ENCODE assay signal across 20 cellular contexts in the genomic region with DNA sequence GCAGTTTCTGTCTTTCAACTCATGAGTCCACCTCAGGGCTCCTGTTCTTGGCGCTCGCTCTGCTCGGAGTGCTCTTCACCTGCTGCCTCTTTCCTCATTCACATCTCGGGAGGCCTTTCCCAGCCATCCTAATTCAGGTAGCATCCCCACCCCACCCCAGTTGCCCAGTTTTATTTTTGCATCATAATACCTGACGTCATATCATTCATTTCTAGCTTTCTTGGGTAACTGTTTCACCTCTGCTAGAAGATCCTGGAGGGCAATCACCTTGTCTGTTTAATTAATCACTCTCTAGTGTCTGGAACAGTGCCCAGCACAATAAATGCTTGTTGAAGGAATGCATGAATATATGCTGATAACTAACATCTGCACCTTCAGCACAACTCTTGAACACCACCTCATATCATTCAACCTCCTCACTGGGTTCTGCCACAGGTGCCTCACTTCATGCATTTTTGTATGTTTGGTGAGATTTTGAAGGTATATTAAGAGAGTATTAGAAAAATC. TPM values are rescaled to one million over a fixed set of nuclear protein-coding genes. Genes with fewer than 3 reads are reported as not detected.
DNase-seq lines count a peak whose midpoint lies in the region; ATAC-seq and TF ChIP-seq lines count a peak whose summit lies in the region.
"Had no signal": no experiment of that assay in that cellular context is flagged by ENCODE, and none has a peak within 500 bp of the region (broad histone marks: within the 10 kb centered on the region; RNA-seq: fewer than 3 reads in every experiment).

No MANE protein-coding gene starts in this region.

- no peak overlapping the region for H2BK120ac ChIP-seq in IMR-90 (ENCODE audit: low read depth, low read length)

- 0 out of 2 replicates have a peak overlapping the region, but pooled peaks have one; percentile 0 for H3K23ac ChIP-seq in IMR-90 (ENCODE audit: low read depth, low read length)

- peaks cover 49 to 66% of the 10 kb centered on the region in 2 experiments for H3K79me1 ChIP-seq in IMR-90 (ENCODE audit: low read depth in 1 of 2, low read length in 2 of 2)

- CTCF ChIA-PET in IMR-90 (lab: Yijun Ruan, JAX) = no interaction called here
- CTCF ChIA-PET in activated CD4-positive, alpha-beta T cell treated with anti-CD3 and anti-CD28 coated beads for 36 hours (lab: Charles Lee) = no interaction called here

- no peak overlapping the region for H3K4ac ChIP-seq in IMR-90 (ENCODE audit: low read depth, low read length)

- no peak overlapping the region for H2AK5ac ChIP-seq in IMR-90 (ENCODE audit: low read depth, low read length)

- intact Hi-C loops in IMR-90 (cut with micrococcal nuclease) = no loop called here
- intact Hi-C loops in activated T-helper 1 cell treated with anti-CD3 and anti-CD28 coated beads, Interleukin-12 subunit alpha, Interleukin-12 subunit beta, Interleukin-2, Interleukin-4 antibody, amounts not matched to agents 30 ng/mL and 10 ng/mL and 1 ng/mL, durations not matched to agents 14 hours and 24 hours and 36 hours (cut with micrococcal nuclease) = no loop called here
- intact Hi-C loops in activated CD4-positive, alpha-beta T cell treated with anti-CD3 and anti-CD28 coated beads for 36 hours (cut with DNase I, micrococcal nuclease) = no loop called here

- TF ChIP-seq RAD21 in IMR-90 (IDR thresholded peaks at IDR 0.05; ENCODE audit: low read length) = no peak

- ATAC-seq in IMR-90 (ENCODE audit: low read depth) (no peak), GM18519 (IDR thresholded peaks at IDR 0.05; ENCODE audit: low FRiP score, unreplicated experiment) (no peak)
- no peak for ATAC-seq in naive thymus-derived CD8-positive, alpha-beta T cell
- ATAC-seq in activated CD4-positive, alpha-beta T cell treated with anti-CD3 and anti-CD28 coated beads for 36 hours = no peak
- ATAC-seq: HepG2, PC-3 had no signal

- H4K91ac ChIP-seq in IMR-90 (ENCODE audit: insufficient read depth, low read depth, low read length) = no peak overlapping the region

- no peaks in the 10 kb centered on the region for H4K20me1 ChIP-seq in IMR-90 (ENCODE audit: insufficient read depth, low read length)

- in situ Hi-C loops in IMR-90 (cut with MboI; ENCODE audit: low sequenced_read_pairs) = no loop called here

- TF ChIP-seq CTCF in IMR-90 (conservative IDR thresholded peaks at IDR 0.05; ENCODE audit: low read depth, low read length) = no peak

- H3K4me3 Mint-ChIP-seq in activated T-helper 1 cell treated with anti-CD3 and anti-CD28 coated beads, Interleukin-12 subunit alpha, Interleukin-12 subunit beta, Interleukin-2, Interleukin-4 antibody, amounts not matched to agents 30 ng/mL and 10 ng/mL and 1 ng/mL, durations not matched to agents 14 hours and 24 hours and 36 hours = no peak overlapping the region
- H3K4me3 Mint-ChIP-seq in naive thymus-derived CD8-positive, alpha-beta T cell = no peak overlapping the region
- no peak overlapping the region for H3K4me3 Mint-ChIP-seq in activated CD4-positive, alpha-beta T cell treated with anti-CD3 and anti-CD28 coated beads for 36 hours

- H3K36me3 Mint-ChIP-seq in activated T-helper 1 cell treated with anti-CD3 and anti-CD28 coated beads, Interleukin-12 subunit alpha, Interleukin-12 subunit beta, Interleukin-2, Interleukin-4 antibody, amounts not matched to agents 30 ng/mL and 10 ng/mL and 1 ng/mL, durations not matched to agents 14 hours and 24 hours and 36 hours (ENCODE audit: low read depth) = peaks cover 45% of the 10 kb centered on the region
- H3K36me3 Mint-ChIP-seq in naive thymus-derived CD8-positive, alpha-beta T cell = no peaks in the 10 kb centered on the region
- H3K36me3 Mint-ChIP-seq in activated CD4-positive, alpha-beta T cell treated with anti-CD3 and anti-CD28 coated beads for 36 hours (ENCODE audit: low read depth) = peaks cover 69% of the 10 kb centered on the region

- POLR2A ChIA-PET in IMR-90 (lab: Charles Lee; ENCODE audit: unreplicated experiment) = no interaction called here
- POLR2A ChIA-PET in naive thymus-derived CD8-positive, alpha-beta T cell (lab: Charles Lee) = interaction anchor here (1.3 kb wide), 1 partner anchor 57 kb away, joined by 3 read pairs; no protein-coding TSS in a partner anchor
- POLR2A ChIA-PET in activated CD4-positive, alpha-beta T cell treated with anti-CD3 and anti-CD28 coated beads for 36 hours (lab: Charles Lee) = no interaction called here

- H3K56ac ChIP-seq in IMR-90 (ENCODE audit: extremely low read depth, insufficient read depth, low read length) = no peak overlapping the region

- H2BK20ac ChIP-seq in IMR-90 (ENCODE audit: low read depth, low read length) = no peak overlapping the region

- H3K27me3 Mint-ChIP-seq in activated T-helper 1 cell treated with anti-CD3 and anti-CD28 coated beads, Interleukin-12 subunit alpha, Interleukin-12 subunit beta, Interleukin-2, Interleukin-4 antibody, amounts not matched to agents 30 ng/mL and 10 ng/mL and 1 ng/mL, durations not matched to agents 14 hours and 24 hours and 36 hours (ENCODE audit: insufficient read depth) = no peaks in the 10 kb centered on the region
- no peaks in the 10 kb centered on the region for H3K27me3 Mint-ChIP-seq in naive thymus-derived CD8-positive, alpha-beta T cell
- no peaks in the 10 kb centered on the region for H3K27me3 Mint-ChIP-seq in activated CD4-positive, alpha-beta T cell treated with anti-CD3 and anti-CD28 coated beads for 36 hours
- H3K27me3 Mint-ChIP-seq: CD8-positive, alpha-beta memory T cell had no signal

- BruUV-seq in IMR-90 (replicated peaks; lab: Mats Ljungman, UMichigan) = no TSS peak

- H3K4me3 ChIP-seq in IMR-90 (ENCODE audit: insufficient read depth, low read depth, low read length) = no peak overlapping the region

- no peak for TF ChIP-seq POLR2A in IMR-90 (IDR thresholded peaks at IDR 0.05; ENCODE audit: low read depth, low read length)

- H3K27me3 ChIP-seq in IMR-90 (ENCODE audit: control insufficient read depth, insufficient read depth, low read length) = no peaks in the 10 kb centered on the region
- H3K27me3 ChIP-seq: BE2C had no signal

- peak overlapping the region; percentile 65 for H3K27ac Mint-ChIP-seq in activated T-helper 1 cell treated with anti-CD3 and anti-CD28 coated beads, Interleukin-12 subunit alpha, Interleukin-12 subunit beta, Interleukin-2, Interleukin-4 antibody, amounts not matched to agents 30 ng/mL and 10 ng/mL and 1 ng/mL, durations not matched to agents 14 hours and 24 hours and 36 hours
- no peak overlapping the region for H3K27ac Mint-ChIP-seq in naive thymus-derived CD8-positive, alpha-beta T cell
- no peak overlapping the region for H3K27ac Mint-ChIP-seq in activated CD4-positive, alpha-beta T cell treated with anti-CD3 and anti-CD28 coated beads for 36 hours

- no peak overlapping the region for H2BK15ac ChIP-seq in IMR-90 (ENCODE audit: low read depth, low read length)

- H3K27ac ChIP-seq in IMR-90 (ENCODE audit: insufficient read depth, low read length) = no peak overlapping the region
- H3K27ac ChIP-seq: KMS-11 had no signal

- H3K9me3 Mint-ChIP-seq in activated T-helper 1 cell treated with anti-CD3 and anti-CD28 coated beads, Interleukin-12 subunit alpha, Interleukin-12 subunit beta, Interleukin-2, Interleukin-4 antibody, amounts not matched to agents 30 ng/mL and 10 ng/mL and 1 ng/mL, durations not matched to agents 14 hours and 24 hours and 36 hours = no peaks in the 10 kb centered on the region
- no peaks in the 10 kb centered on the region for H3K9me3 Mint-ChIP-seq in naive thymus-derived CD8-positive, alpha-beta T cell
- H3K9me3 Mint-ChIP-seq in activated CD4-positive, alpha-beta T cell treated with anti-CD3 and anti-CD28 coated beads for 36 hours (ENCODE audit: low read depth) = no peaks in the 10 kb centered on the region
- H3K9me3 Mint-ChIP-seq: CD8-positive, alpha-beta memory T cell had no signal

- no peak overlapping the region for H3K9ac ChIP-seq in IMR-90 (ENCODE audit: low read depth, low read length)
- H3K9ac ChIP-seq: KMS-11 had no signal

- no peak overlapping the region for H2AFZ ChIP-seq in IMR-90 (replicated peaks; ENCODE audit: low read length, poor library complexity)

- no peak overlapping the region for H4K8ac ChIP-seq in IMR-90 (ENCODE audit: low read depth in 2 of 2, low read length in 2 of 2)

- no peaks in the 10 kb centered on the region; the same call in 1 of the 2 replicates for H3K36me3 ChIP-seq in IMR-90 (ENCODE audit: control insufficient read depth, insufficient read depth, low read length)

- no peak overlapping the region for H2BK5ac ChIP-seq in IMR-90 (ENCODE audit: low read depth, low read length, poor library complexity, severe bottlenecking)

- H3K18ac ChIP-seq in IMR-90 (ENCODE audit: low read depth, low read length) = no peak overlapping the region

- no peak overlapping the region for H3K4me2 ChIP-seq in IMR-90 (ENCODE audit: low read depth, low read length)
- H3K4me2 ChIP-seq: KMS-11 had no signal

- no peaks in the 10 kb centered on the region for H3K9me3 ChIP-seq in IMR-90 (ENCODE audit: control insufficient read depth, insufficient read depth, low read length)
- H3K9me3 ChIP-seq: BE2C had no signal

- DNase-seq in NCI-H2196 (lab: John Stamatoyannopoulos, UW; ENCODE audit: unreplicated experiment) (peak; percentile 1), NCI-H2196 treated with DMSO at 0.1 percent for 48 hours (lab: John Stamatoyannopoulos, UW; ENCODE audit: unreplicated experiment) (no peak), IMR-90 (no peak), kidney tubule cell (ENCODE audit: low spot score) (peak; percentile 32)
- DNase-seq in activated T-helper 1 cell treated with anti-CD3 and anti-CD28 coated beads, Interleukin-12 subunit alpha, Interleukin-12 subunit beta, Interleukin-2, Interleukin-4 antibody, amounts not matched to agents 30 ng/mL and 10 ng/mL and 1 ng/mL, durations not matched to agents 14 hours and 24 hours and 36 hours (ENCODE audit: low spot score) = no peak
- no peak for DNase-seq in naive thymus-derived CD8-positive, alpha-beta T cell
- no peak for DNase-seq in activated CD4-positive, alpha-beta T cell treated with anti-CD3 and anti-CD28 coated beads for 36 hours
- DNase-seq: 8988T; BE2C; CD8-positive, alpha-beta memory T cell; GF-D8; GOT3; NCI-H1417; NCI-H187 treated with DMSO at 0.1 percent for 48 hours; NCI-H446 treated with DMSO at 0.1 percent for 48 hours; NCI-H748 treated with DMSO at 0.1 percent for 48 hours; PC-3 had no signal

- H4K5ac ChIP-seq in IMR-90 (ENCODE audit: low read depth, low read length) = no peak overlapping the region

- dilution Hi-C loops in IMR-90 (cut with HindIII; ENCODE audit: low sequenced_read_pairs, unreplicated experiment) = no loop called here

- H2AK9ac ChIP-seq in IMR-90 (replicated peaks; ENCODE audit: low read depth, low read length, poor library complexity) = no peak overlapping the region

- peaks cover 45% of the 10 kb centered on the region for H3K4me1 Mint-ChIP-seq in activated T-helper 1 cell treated with anti-CD3 and anti-CD28 coated beads, Interleukin-12 subunit alpha, Interleukin-12 subunit beta, Interleukin-2, Interleukin-4 antibody, amounts not matched to agents 30 ng/mL and 10 ng/mL and 1 ng/mL, durations not matched to agents 14 hours and 24 hours and 36 hours (ENCODE audit: low read depth)
- peaks cover 0 to 7% (median 0%) of the 10 kb centered on the region in 4 donors for H3K4me1 Mint-ChIP-seq in naive thymus-derived CD8-positive, alpha-beta T cell
- H3K4me1 Mint-ChIP-seq in activated CD4-positive, alpha-beta T cell treated with anti-CD3 and anti-CD28 coated beads for 36 hours = peaks cover 24% of the 10 kb centered on the region

- 100% methylated on average over 4 of the region's 5 CpGs; no CpG with 5 or more reads in 1 of the 2 experiments for WGBS in IMR-90 (ENCODE audit: extremely low coverage in 2 of 2, insufficient read length in 1 of 2), 2 experiments

- 0 out of 2 replicates have a peak, but pooled peaks cover 2% of the 10 kb centered on the region for H3K4me1 ChIP-seq in IMR-90 (ENCODE audit: control insufficient read depth, insufficient read depth, low read length)
- H3K4me1 ChIP-seq: BE2C had no signal

- H3K9me1 ChIP-seq in IMR-90 (ENCODE audit: insufficient read depth, low read length) = peaks cover 14% of the 10 kb centered on the region

- no peak overlapping the region for H3K14ac ChIP-seq in IMR-90 (replicated peaks; ENCODE audit: low read depth, low read length)

RNA-seq across cellular contexts. Expression of a gene that starts 7.6 kb away (rescaled TPM):
- total RNA-seq in IMR-90 (2012; rRNA removed) = 92.5 and 123 TPM in 2 replicates
- polyA plus RNA-seq in IMR-90 (2012; rRNA removed) = 59.2 and 61.7 TPM in 2 replicates
- 10.1 and 17.0 TPM in 2 replicates for polyA plus RNA-seq in IMR-90 (2012; cell fraction: cytosol; rRNA removed)
- 30.4 and 58.2 TPM in 2 replicates for polyA plus RNA-seq in IMR-90 (2012; cell fraction: nucleus; rRNA removed; ENCODE audit: low replicate concordance)
- 112 and 117 TPM in 2 replicates for total RNA-seq in activated T-helper 1 cell treated with anti-CD3 and anti-CD28 coated beads, Interleukin-12 subunit alpha, Interleukin-12 subunit beta, Interleukin-2, Interleukin-4 antibody, amounts not matched to agents 30 ng/mL and 10 ng/mL and 1 ng/mL, durations not matched to agents 14 hours and 24 hours and 36 hours
- 1 to 10 TPM; 2.5 to 4.0 TPM for total RNA-seq in naive thymus-derived CD8-positive, alpha-beta T cell
- polyA plus RNA-seq in naive thymus-derived CD8-positive, alpha-beta T cell = 1 to 10 TPM in 1 of 3 donors, under 1 TPM in 2; 0.32 to 1.4 (median 0.93) TPM
- 100 to 1,000 TPM; 179 to 206 TPM for total RNA-seq in activated CD4-positive, alpha-beta T cell treated with anti-CD3 and anti-CD28 coated beads for 36 hours

RNA-seq across cellular contexts. Expression of a gene that starts 7.9 kb away (rescaled TPM):
- total RNA-seq in IMR-90 (2012; rRNA removed) = 4.1 and 7.5 TPM in 2 replicates
- 5.4 and 5.5 TPM in 2 replicates for polyA plus RNA-seq in IMR-90 (2012; rRNA removed)
- polyA plus RNA-seq in IMR-90 (2012; cell fraction: cytosol; rRNA removed) = 3.9 and 4.5 TPM in 2 replicates
- 1.0 and 1.4 TPM in 2 replicates for polyA plus RNA-seq in IMR-90 (2012; cell fraction: nucleus; rRNA removed; ENCODE audit: low replicate concordance)
- 15.6 and 17.6 TPM in 2 replicates for total RNA-seq in activated T-helper 1 cell treated with anti-CD3 and anti-CD28 coated beads, Interleukin-12 subunit alpha, Interleukin-12 subunit beta, Interleukin-2, Interleukin-4 antibody, amounts not matched to agents 30 ng/mL and 10 ng/mL and 1 ng/mL, durations not matched to agents 14 hours and 24 hours and 36 hours
- 1 to 10 TPM; 5.3 to 7.0 TPM for total RNA-seq in naive thymus-derived CD8-positive, alpha-beta T cell
- under 1 TPM in 2 of 3 donors, not detected in 1; 0.18 to 0.24 TPM for polyA plus RNA-seq in naive thymus-derived CD8-positive, alpha-beta T cell
- total RNA-seq in activated CD4-positive, alpha-beta T cell treated with anti-CD3 and anti-CD28 coated beads for 36 hours = 10 to 100 TPM; 11.5 to 14.0 TPM

Comparison
In these comparisons a context has a peak if more than half of its experiments do, and no peak if none do; other contexts are left out.
1. DNase-seq: peak in NCI-H2196 (single experiment) and kidney tubule cell (single experiment); none in NCI-H2196 treated with DMSO at 0.1 percent for 48 hours (single experiment), IMR-90 (single experiment), activated T-helper 1 cell treated with anti-CD3 and anti-CD28 coated beads, Interleukin-12 subunit alpha, Interleukin-12 subunit beta, Interleukin-2, Interleukin-4 antibody, amounts not matched to agents 30 ng/mL and 10 ng/mL and 1 ng/mL, durations not matched to agents 14 hours and 24 hours and 36 hours (single experiment), naive thymus-derived CD8-positive, alpha-beta T cell (0 of 10) and activated CD4-positive, alpha-beta T cell treated with anti-CD3 and anti-CD28 coated beads for 36 hours (single experiment).
2. RNA of a gene that starts 7.6 kb away (total RNA-seq): 179 to 206 TPM in activated CD4-positive, alpha-beta T cell treated with anti-CD3 and anti-CD28 coated beads for 36 hours, 92.5 to 123 TPM in IMR-90 and 112 to 117 TPM in activated T-helper 1 cell treated with anti-CD3 and anti-CD28 coated beads, Interleukin-12 subunit alpha, Interleukin-12 subunit beta, Interleukin-2, Interleukin-4 antibody, amounts not matched to agents 30 ng/mL and 10 ng/mL and 1 ng/mL, durations not matched to agents 14 hours and 24 hours and 36 hours; 2.5 to 4.0 TPM in naive thymus-derived CD8-positive, alpha-beta T cell; every median in the first group is over 10 times any median in the second.